ENCODE assay signal across 8 cellular contexts in the genomic region with DNA sequence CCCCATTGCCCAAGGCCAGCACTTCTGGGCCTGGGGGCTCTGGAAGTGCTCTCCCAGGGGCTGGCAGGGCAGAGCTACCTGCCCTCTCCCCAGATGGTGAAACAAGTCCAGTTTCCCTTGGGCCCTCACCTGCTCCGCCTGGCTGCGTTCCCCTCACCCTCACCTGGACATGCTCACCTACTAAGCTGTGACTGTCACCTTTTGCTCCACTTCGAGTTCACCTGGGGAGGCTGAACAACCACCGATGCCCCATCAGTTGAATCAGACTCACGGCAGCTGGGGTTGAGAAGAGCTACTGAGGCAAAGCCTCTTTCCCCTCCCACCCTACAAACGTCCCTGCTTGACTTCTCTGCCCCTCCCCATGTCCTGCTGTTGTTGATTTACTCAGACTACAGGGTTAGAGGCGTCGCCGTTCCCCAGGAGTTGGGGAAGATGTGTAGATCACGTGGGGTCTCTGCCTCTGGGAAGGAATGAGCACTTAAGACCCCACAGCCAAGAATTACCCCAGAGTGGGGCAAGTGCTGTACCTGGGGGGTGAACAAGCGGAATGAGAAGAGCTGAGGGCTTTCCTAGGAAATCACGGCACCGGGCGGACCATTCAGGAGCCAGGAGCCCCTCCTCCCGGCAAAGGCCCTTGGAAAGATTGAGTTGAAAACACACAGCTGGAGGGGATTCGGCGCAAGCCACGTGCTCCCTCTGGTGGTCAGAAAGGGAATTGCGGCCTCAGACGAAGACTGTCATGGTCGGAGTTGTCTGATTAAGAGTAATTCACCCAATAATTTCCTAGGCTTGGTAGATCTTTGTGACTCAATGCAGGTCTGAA.
DNase-seq lines count a peak whose midpoint lies in the region; TF ChIP-seq lines count a peak whose summit lies in the region.

No MANE protein-coding gene starts in this region.

- peak overlapping the region; percentile 75 for H2AFZ ChIP-seq in KMS-11 (ENCODE audit: low read depth)

- H4K20me1 ChIP-seq in KMS-11 (ENCODE audit: insufficient read depth): no peaks in the 10 kb centered on the region

- TF ChIP-seq CTCF in KMS-11 (conservative IDR thresholded peaks at IDR 0.05; ENCODE audit: low read depth, low read length) (peak; percentile 90), foreskin fibroblast (IDR thresholded peaks at IDR 0.05; ENCODE audit: low read depth, low read length) (peak; percentile 99), neutrophil (IDR thresholded peaks at IDR 0.05) (peak; percentile 93)

- no peak overlapping the region; the same call in 1 of the 2 replicates for H3K27ac ChIP-seq in KMS-11
- H3K27ac ChIP-seq in neutrophil: no peak overlapping the region
- H3K27ac ChIP-seq in subcutaneous abdominal adipose tissue (ENCODE audit: low read depth, low read length): peak overlapping the region; percentile 39

- no peak overlapping the region; the same call in 1 of the 2 replicates for H3K4me2 ChIP-seq in KMS-11

- H3K79me2 ChIP-seq in KMS-11 (ENCODE audit: insufficient read depth, low read depth): no peaks in the 10 kb centered on the region

- H3K27me3 ChIP-seq in KMS-11 (ENCODE audit: insufficient read depth, low read depth): no peaks in the 10 kb centered on the region
- H3K27me3 ChIP-seq in neutrophil: no peaks in the 10 kb centered on the region
- peaks cover 0 to 17% (median 0%) of the 10 kb centered on the region in 5 donors for H3K27me3 ChIP-seq in subcutaneous abdominal adipose tissue (ENCODE audit: control insufficient read depth in 5 of 5, insufficient read depth in 4 of 5, low read length in 5 of 5)

- no peaks in the 10 kb centered on the region for H3K9me3 ChIP-seq in neutrophil
- H3K9me3 ChIP-seq in subcutaneous abdominal adipose tissue (ENCODE audit: control insufficient read depth in 5 of 5, low read length in 5 of 5): no peaks in the 10 kb centered on the region

- H3K4me1 ChIP-seq in KMS-11 (ENCODE audit: low read depth, poor library complexity, severe bottlenecking) (peaks cover 45% of the 10 kb centered on the region), neutrophil (ENCODE audit: control insufficient read depth in 1 of 2, insufficient read depth in 1 of 2, low read depth in 1 of 2, low read length in 1 of 2) (peaks cover 24 to 29% of the 10 kb centered on the region in 2 experiments), subcutaneous abdominal adipose tissue (ENCODE audit: control insufficient read depth in 5 of 5, insufficient read depth in 5 of 5, low read length in 5 of 5) (peaks cover 0 to 42% (median 38%) of the 10 kb centered on the region in 5 donors)

- H3K36me3 ChIP-seq in KMS-11 (ENCODE audit: insufficient read depth) (no peaks in the 10 kb centered on the region), neutrophil (no peaks in the 10 kb centered on the region), subcutaneous abdominal adipose tissue (ENCODE audit: control insufficient read depth in 5 of 5, insufficient read depth in 5 of 5, low read length in 5 of 5) (no peaks in the 10 kb centered on the region)

- H3K4me3 ChIP-seq in KMS-11 (IDR thresholded peaks at IDR 0.05; ENCODE audit: insufficient read depth, low read depth, low read length): no peak overlapping the region
- H3K4me3 ChIP-seq in foreskin fibroblast (ENCODE audit: low read depth in 1 of 2, low read length in 2 of 2): no peak overlapping the region
- H3K4me3 ChIP-seq in neutrophil (ENCODE audit: low read depth in 1 of 2, low read length in 1 of 2): no peak overlapping the region
- peak overlapping the region in 3 of 5 donors; percentile 22 to 39 (median 38) for H3K4me3 ChIP-seq in subcutaneous abdominal adipose tissue (ENCODE audit: low read depth in 1 of 5, low read length in 5 of 5)

- H3K9ac ChIP-seq in KMS-11: no peak overlapping the region
- peak overlapping the region in 2 of 5 donors; percentile 1 to 41 for H3K9ac ChIP-seq in subcutaneous abdominal adipose tissue (ENCODE audit: low read length in 5 of 5)

- DNase-seq in activated gamma-delta T cell treated with Interleukin-2 at 50 U/mL for 16 hours (peak; percentile 84), activated gamma-delta T cell (lab: John Stamatoyannopoulos, UW) (no peak), RPMI8226 (peak; percentile 79), foreskin fibroblast (peak; percentile 60 to 89)
- DNase-seq in activated T-helper 9 cell treated with anti-CD3 and anti-CD28 coated beads, Interleukin-2, amount 50 U/mL, for 16 hours (ENCODE audit: low read depth): peak; percentile 77

Comparison
In these comparisons a context has a peak if more than half of its experiments do, and no peak if none do; other contexts are left out.
1. H3K4me3 ChIP-seq: peak in subcutaneous abdominal adipose tissue (3 of 5); none in KMS-11 (single experiment), foreskin fibroblast (0 of 2) and neutrophil (0 of 2).
2. Peak in every context shown above with its lines, with median percentiles within 50 percentile points of each other: CTCF ChIP-seq.